Comparison of ENCODE assay signal across 27 cellular contexts in genomic region chr20:41978875-41979274, GRCh38.
"Had no signal": no experiment of that assay in that cellular context is flagged by ENCODE, and none has a peak within 500 bp of the region (broad histone marks: within the 10 kb centered on the region; RNA-seq: fewer than 3 reads in every experiment).

No MANE protein-coding gene starts in this region.

- H3K27me3 ChIP-seq: colonic mucosa, dorsolateral prefrontal cortex, esophagus squamous epithelium, foreskin keratinocyte, gastrocnemius medialis, gastroesophageal sphincter, heart left ventricle, heart right ventricle had no signal

- H3K9me3 Mint-ChIP-seq: dendritic cell treated with granulocyte-macrophage colony-stimulating factor and Interleukin-4, amounts not matched to agents 40 ng/mL and 50 ng/mL, for 4 days; endodermal cell had no signal

- DNase-seq: colonic mucosa; cortex of kidney; dermis blood vessel endothelial cell; dorsolateral prefrontal cortex; effector CD4-positive, alpha-beta T cell; effector CD8-positive, alpha-beta T cell; effector memory CD4-positive, alpha-beta T cell; effector memory CD8-positive, alpha-beta T cell; endodermal cell; erythroblast; esophagus squamous epithelium; foreskin fibroblast; foreskin keratinocyte; foreskin melanocyte; gastrocnemius medialis; glutamatergic neuron; head of caudate nucleus; heart left ventricle; heart right ventricle had no signal

- H3K27ac Mint-ChIP-seq: dendritic cell treated with granulocyte-macrophage colony-stimulating factor and Interleukin-4, amounts not matched to agents 40 ng/mL and 50 ng/mL, for 4 days; effector memory CD8-positive, alpha-beta T cell; endodermal cell had no signal

- H3K27ac ChIP-seq: colonic mucosa, coronary artery, dorsolateral prefrontal cortex, epithelial cell of prostate, esophagus squamous epithelium, foreskin keratinocyte, gastrocnemius medialis, gastroesophageal sphincter, heart left ventricle, heart right ventricle had no signal

- H3K4me3 ChIP-seq: colonic mucosa, coronary artery, dorsolateral prefrontal cortex, esophagus squamous epithelium, gastrocnemius medialis, gastroesophageal sphincter, heart left ventricle, heart right ventricle had no signal

- FAIRE-seq: colon, endometrium, endothelial cell of umbilical vein, frontal cortex had no signal

- H3K4me3 Mint-ChIP-seq: dendritic cell treated with granulocyte-macrophage colony-stimulating factor and Interleukin-4, amounts not matched to agents 40 ng/mL and 50 ng/mL, for 4 days; effector memory CD8-positive, alpha-beta T cell; endodermal cell had no signal

- H3K4me1 ChIP-seq: colonic mucosa, esophagus squamous epithelium, foreskin keratinocyte, gastrocnemius medialis, gastroesophageal sphincter, heart left ventricle, heart right ventricle had no signal

- H3K9me3 ChIP-seq: colonic mucosa, esophagus squamous epithelium, gastrocnemius medialis, gastroesophageal sphincter, heart left ventricle, heart right ventricle had no signal

- H3K4me1 Mint-ChIP-seq: endodermal cell had no signal

- H3K27me3 Mint-ChIP-seq: dendritic cell treated with granulocyte-macrophage colony-stimulating factor and Interleukin-4, amounts not matched to agents 40 ng/mL and 50 ng/mL, for 4 days; effector memory CD8-positive, alpha-beta T cell had no signal

- H3K36me3 ChIP-seq: colonic mucosa, esophagus squamous epithelium, gastrocnemius medialis, gastroesophageal sphincter, heart left ventricle, heart right ventricle had no signal
